In genomic region chr6:156423075-156423474, GRCh38 we compare ENCODE assay signal across 21 cellular contexts.
DNase-seq lines count a peak whose midpoint lies in the region; ATAC-seq, FAIRE-seq and TF ChIP-seq lines count a peak whose summit lies in the region.
"Had no signal": no experiment of that assay in that cellular context is flagged by ENCODE, and none has a peak within 500 bp of the region (broad histone marks: within the 10 kb centered on the region; RNA-seq: fewer than 3 reads in every experiment).

No MANE protein-coding gene starts in this region.

- no peaks in the 10 kb centered on the region for H3K27me3 Mint-ChIP-seq in T-helper 1 cell treated with Interleukin-12 subunit alpha and Interleukin-12 subunit beta and Interleukin-4 antibody, amounts not matched to agents 30 μg/mL and 1 μg/mL, for 36 hours (ENCODE audit: low read depth)
- H3K27me3 Mint-ChIP-seq in T-cell: no peaks in the 10 kb centered on the region
- no peaks in the 10 kb centered on the region for H3K27me3 Mint-ChIP-seq in astrocyte (ENCODE audit: low read depth, unreplicated experiment)
- H3K27me3 Mint-ChIP-seq in naive thymus-derived CD4-positive, alpha-beta T cell: no peaks in the 10 kb centered on the region
- H3K27me3 Mint-ChIP-seq: IgD-negative memory B cell had no signal

- no peaks in the 10 kb centered on the region for H3K9me3 Mint-ChIP-seq in T-helper 1 cell treated with Interleukin-12 subunit alpha and Interleukin-12 subunit beta and Interleukin-4 antibody, amounts not matched to agents 30 μg/mL and 1 μg/mL, for 36 hours
- H3K9me3 Mint-ChIP-seq in T-cell (no peaks in the 10 kb centered on the region), astrocyte (ENCODE audit: unreplicated experiment) (peaks cover 31% of the 10 kb centered on the region)
- H3K9me3 Mint-ChIP-seq in naive thymus-derived CD4-positive, alpha-beta T cell: peaks cover 0 to 4% (median 0%) of the 10 kb centered on the region in 11 donors
- H3K9me3 Mint-ChIP-seq: IgD-negative memory B cell had no signal

- no peak overlapping the region for H3K4me2 ChIP-seq in astrocyte (ENCODE audit: low read length)

- H3K27ac Mint-ChIP-seq in T-helper 1 cell treated with Interleukin-12 subunit alpha and Interleukin-12 subunit beta and Interleukin-4 antibody, amounts not matched to agents 30 μg/mL and 1 μg/mL, for 36 hours: peak overlapping the region; percentile 38
- peak overlapping the region; percentile 75 to 79 for H3K27ac Mint-ChIP-seq in T-cell
- peak overlapping the region; percentile 92 for H3K27ac Mint-ChIP-seq in astrocyte (ENCODE audit: unreplicated experiment)
- H3K27ac Mint-ChIP-seq in naive thymus-derived CD4-positive, alpha-beta T cell: peak overlapping the region; percentile 38 to 88 (median 75)
- H3K27ac Mint-ChIP-seq: CD14-positive monocyte, IgD-negative memory B cell had no signal

- FAIRE-seq in astrocyte (lab: Jason Lieb, UNC): no peak
- FAIRE-seq: colon, frontal cortex had no signal

- H3K4me1 Mint-ChIP-seq in T-helper 1 cell treated with Interleukin-12 subunit alpha and Interleukin-12 subunit beta and Interleukin-4 antibody, amounts not matched to agents 30 μg/mL and 1 μg/mL, for 36 hours (ENCODE audit: low read depth): peaks cover 22% of the 10 kb centered on the region
- H3K4me1 Mint-ChIP-seq in T-cell (peaks cover 37 to 39% (median 39%) of the 10 kb centered on the region in 3 donors), astrocyte (ENCODE audit: low read depth, unreplicated experiment) (peaks cover 67% of the 10 kb centered on the region)
- H3K4me1 Mint-ChIP-seq in naive thymus-derived CD4-positive, alpha-beta T cell: peaks cover 22 to 40% (median 35%) of the 10 kb centered on the region in 7 donors

- no peak overlapping the region for H2AFZ ChIP-seq in astrocyte (ENCODE audit: low read depth, low read length)

- H3K4me3 Mint-ChIP-seq in T-helper 1 cell treated with Interleukin-12 subunit alpha and Interleukin-12 subunit beta and Interleukin-4 antibody, amounts not matched to agents 30 μg/mL and 1 μg/mL, for 36 hours: peak overlapping the region; percentile 8
- H3K4me3 Mint-ChIP-seq in T-cell (peak overlapping the region in 2 of 3 donors; percentile 3 to 57), astrocyte (ENCODE audit: unreplicated experiment) (peak overlapping the region; percentile 55)
- H3K4me3 Mint-ChIP-seq in naive thymus-derived CD4-positive, alpha-beta T cell: peak overlapping the region in 8 of 10 donors; percentile 14 to 73 (median 52)
- H3K4me3 Mint-ChIP-seq: CD14-positive monocyte had no signal

- ATAC-seq in T-cell (replicated peaks in 1 of 4): peak in 3 of 4 experiments; percentile 19 to 77 (median 28)
- peak; percentile 45 for ATAC-seq in naive thymus-derived CD4-positive, alpha-beta T cell
- no peak for ATAC-seq in HG02840 (IDR thresholded peaks at IDR 0.05; ENCODE audit: low FRiP score, unreplicated experiment)

- POLR2A ChIA-PET in T-cell (lab: Charles Lee): interaction anchor here (0.6 kb wide), 2 partner anchors 27 to 166 kb away, joined by 3 to 4 read pairs; no protein-coding TSS in a partner anchor
- POLR2A ChIA-PET in naive thymus-derived CD4-positive, alpha-beta T cell (lab: Charles Lee): interaction anchor here (0.9 to 1.3 kb wide), 4 partner anchors 10 to 354 kb away, joined by 3 to 4 read pairs (median 4); partner anchors contain the start of gene ARID1B

- DNase-seq in T-helper 1 cell: no peak
- DNase-seq in T-cell: no peak
- peak; percentile 85 for DNase-seq in astrocyte (ENCODE audit: low read depth)
- DNase-seq in naive thymus-derived CD4-positive, alpha-beta T cell: no peak
- no peak for DNase-seq in NCI-H69 (lab: John Stamatoyannopoulos, UW)
- DNase-seq in NCI-H128 (lab: John Stamatoyannopoulos, UW; ENCODE audit: unreplicated experiment): no peak
- DNase-seq: activated T-cell treated with anti-CD3 and anti-CD28 coated beads for 4 hours; amniotic stem cell; NCI-H1048; NCI-H748 treated with DMSO at 0.1 percent for 48 hours; RPMI8226; stimulated activated CD4-positive, alpha-beta T cell treated with anti-CD3 and anti-CD28 coated beads, Interleukin-12 subunit alpha, Interleukin-12 subunit beta, amount 100 ng/mL, for 4 hours; SW 1271; upper lobe of left lung had no signal

- peaks cover 25% of the 10 kb centered on the region for H3K4me1 ChIP-seq in astrocyte (ENCODE audit: insufficient read depth, low read length)
- peaks cover 15 to 24% of the 10 kb centered on the region in 2 donors for H3K4me1 ChIP-seq in naive thymus-derived CD4-positive, alpha-beta T cell (ENCODE audit: control insufficient read depth in 2 of 2, insufficient read depth in 2 of 2, low read length in 2 of 2)
- H3K4me1 ChIP-seq: upper lobe of left lung had no signal

- no peak for TF ChIP-seq CTCF in astrocyte (IDR thresholded peaks at IDR 0.05; ENCODE audit: insufficient read depth, low read depth, low read length)

- H3K9me3 ChIP-seq in astrocyte (ENCODE audit: insufficient read depth, low read depth, low read length): peaks cover 14% of the 10 kb centered on the region
- no peaks in the 10 kb centered on the region for H3K9me3 ChIP-seq in naive thymus-derived CD4-positive, alpha-beta T cell (ENCODE audit: control insufficient read depth in 2 of 3, low read length in 3 of 3)

- no peaks in the 10 kb centered on the region for H3K36me3 ChIP-seq in astrocyte (ENCODE audit: insufficient read depth, low read length)
- H3K36me3 ChIP-seq in naive thymus-derived CD4-positive, alpha-beta T cell (ENCODE audit: control insufficient read depth in 2 of 3, insufficient read depth in 3 of 3, low read length in 3 of 3): no peaks in the 10 kb centered on the region
- H3K36me3 ChIP-seq: upper lobe of left lung had no signal

- intact Hi-C loops in naive thymus-derived CD4-positive, alpha-beta T cell (cut with micrococcal nuclease): loop anchor here in 1 of 2 donors (5.0 kb wide), 1 partner anchor 1096 kb away; no protein-coding TSS in a partner anchor

- CTCF ChIA-PET in T-cell (lab: Charles Lee): no interaction called here
- CTCF ChIA-PET in naive thymus-derived CD4-positive, alpha-beta T cell (lab: Charles Lee): no interaction called here

- H4K20me1 ChIP-seq in astrocyte (ENCODE audit: insufficient read depth, low read length): no peaks in the 10 kb centered on the region

- no peaks in the 10 kb centered on the region for H3K79me2 ChIP-seq in astrocyte (ENCODE audit: insufficient read depth, low read length)

- no peak overlapping the region for H3K4me3 ChIP-seq in astrocyte (ENCODE audit: insufficient read depth, low read depth, low read length)
- no peak overlapping the region for H3K4me3 ChIP-seq in naive thymus-derived CD4-positive, alpha-beta T cell (ENCODE audit: low read length)
- H3K4me3 ChIP-seq: upper lobe of left lung had no signal

- no peak overlapping the region for H3K27ac ChIP-seq in astrocyte (ENCODE audit: low read depth, low read length)
- H3K27ac ChIP-seq in naive thymus-derived CD4-positive, alpha-beta T cell (ENCODE audit: low read depth, low read length): no peak overlapping the region
- H3K27ac ChIP-seq: 22Rv1, upper lobe of left lung had no signal

- no peak overlapping the region for H3K9ac ChIP-seq in astrocyte (ENCODE audit: low read length)

- no peaks in the 10 kb centered on the region for H3K27me3 ChIP-seq in astrocyte (ENCODE audit: insufficient read depth, low read length)
- no peaks in the 10 kb centered on the region for H3K27me3 ChIP-seq in naive thymus-derived CD4-positive, alpha-beta T cell (ENCODE audit: control insufficient read depth in 2 of 2, insufficient read depth in 2 of 2, low read length in 2 of 2)
- H3K27me3 ChIP-seq: upper lobe of left lung had no signal

- no peaks in the 10 kb centered on the region for H3K36me3 Mint-ChIP-seq in T-helper 1 cell treated with Interleukin-12 subunit alpha and Interleukin-12 subunit beta and Interleukin-4 antibody, amounts not matched to agents 30 μg/mL and 1 μg/mL, for 36 hours (ENCODE audit: low read depth)
- H3K36me3 Mint-ChIP-seq in T-cell: no peaks in the 10 kb centered on the region
- peaks cover 9% of the 10 kb centered on the region for H3K36me3 Mint-ChIP-seq in astrocyte (ENCODE audit: low read depth, unreplicated experiment)
- H3K36me3 Mint-ChIP-seq in naive thymus-derived CD4-positive, alpha-beta T cell: no peaks in the 10 kb centered on the region
- H3K36me3 Mint-ChIP-seq: CD14-positive monocyte had no signal

Comparison
In these comparisons a context has a peak if more than half of its experiments do, and no peak if none do; other contexts are left out.
1. H3K27ac Mint-ChIP-seq: peak in every context shown above with its lines; median percentile 92 in astrocyte; 77 in T-cell; 75 in naive thymus-derived CD4-positive, alpha-beta T cell; 38 in T-helper 1 cell treated with Interleukin-12 subunit alpha and Interleukin-12 subunit beta and Interleukin-4 antibody, amounts not matched to agents 30 μg/mL and 1 μg/mL, for 36 hours.